Comparison of ENCODE assay signal across 8 cellular contexts in genomic region chr1:51519857-51520699, GRCh38. TPM values are rescaled to one million over a fixed set of nuclear protein-coding genes. Genes with fewer than 3 reads are reported as not detected.
DNase-seq lines count a peak whose midpoint lies in the region; ATAC-seq and TF ChIP-seq lines count a peak whose summit lies in the region.

No MANE protein-coding gene starts in this region.

- H3K4me1 Mint-ChIP-seq in activated naive CD4-positive, alpha-beta T cell treated with anti-CD3 and anti-CD28 coated beads, Interleukin-2, amount 10 ng/mL, durations not matched to agents 7 days and 5 days = peaks cover 42% of the 10 kb centered on the region
- peaks cover 38% of the 10 kb centered on the region for H3K4me1 Mint-ChIP-seq in activated naive CD8-positive, alpha-beta T cell treated with anti-CD3 and anti-CD28 coated beads, Interleukin-2, amount 10 ng/mL, durations not matched to agents 7 days and 5 days

- no peaks in the 10 kb centered on the region for H3K27me3 ChIP-seq in upper lobe of left lung

- peaks cover 8% of the 10 kb centered on the region for H3K36me3 Mint-ChIP-seq in activated naive CD4-positive, alpha-beta T cell treated with anti-CD3 and anti-CD28 coated beads, Interleukin-2, amount 10 ng/mL, durations not matched to agents 7 days and 5 days
- H3K36me3 Mint-ChIP-seq in activated naive CD4-positive, alpha-beta T cell treated with anti-CD3 and anti-CD28 coated beads, Interleukin-2, amount 50 U/mL, for 72 hours = peaks cover 14 to 21% of the 10 kb centered on the region in 2 donors
- H3K36me3 Mint-ChIP-seq in activated naive CD8-positive, alpha-beta T cell treated with anti-CD3 and anti-CD28 coated beads, Interleukin-2, amount 10 ng/mL, durations not matched to agents 7 days and 5 days = peaks cover 1% of the 10 kb centered on the region

- no peak for ATAC-seq in activated naive CD4-positive, alpha-beta T cell treated with anti-CD3 and anti-CD28 coated beads, Interleukin-2, amount 50 U/mL, for 72 hours
- ATAC-seq in activated naive CD8-positive, alpha-beta T cell treated with anti-CD3 and anti-CD28 coated beads, Interleukin-2, amount 10 ng/mL, durations not matched to agents 7 days and 5 days (ENCODE audit: low read depth) = no peak
- ATAC-seq in upper lobe of left lung (ENCODE audit: low FRiP score in 2 of 2) = peak in 1 of 2 donors; percentile 30
- ATAC-seq in Right ventricle myocardium superior (ENCODE audit: poor library complexity) = no peak

- TF ChIP-seq CTCF in upper lobe of left lung (IDR thresholded peaks at IDR 0.05) = no peak

- peaks cover 20 to 32% (median 26%) of the 10 kb centered on the region in 4 donors for H3K4me1 ChIP-seq in upper lobe of left lung

- H3K9me3 Mint-ChIP-seq in activated naive CD4-positive, alpha-beta T cell treated with anti-CD3 and anti-CD28 coated beads, Interleukin-2, amount 10 ng/mL, durations not matched to agents 7 days and 5 days = no peaks in the 10 kb centered on the region
- H3K9me3 Mint-ChIP-seq in activated naive CD4-positive, alpha-beta T cell treated with anti-CD3 and anti-CD28 coated beads, Interleukin-2, amount 50 U/mL, for 72 hours = peaks cover 0 to 9% of the 10 kb centered on the region in 2 donors
- H3K9me3 Mint-ChIP-seq in activated naive CD8-positive, alpha-beta T cell treated with anti-CD3 and anti-CD28 coated beads, Interleukin-2, amount 10 ng/mL, durations not matched to agents 7 days and 5 days = no peaks in the 10 kb centered on the region

- no peak overlapping the region for H3K4me3 ChIP-seq in upper lobe of left lung

- CTCF ChIA-PET in activated naive CD4-positive, alpha-beta T cell treated with anti-CD3 and anti-CD28 coated beads, Interleukin-2, amount 10 ng/mL, durations not matched to agents 7 days and 5 days (lab: Charles Lee) = interaction anchor here (1.2 to 2.7 kb wide), 3 partner anchors 14 to 20 kb away, joined by 3 to 6 read pairs (median 4); no protein-coding TSS in a partner anchor

- H3K9me3 ChIP-seq in upper lobe of left lung = no peaks in the 10 kb centered on the region

- intact Hi-C loops in posterior cingulate gyrus (cut with DNase I) (loop anchor here (10.0 kb wide), 1 partner anchor 95 kb away; no protein-coding TSS in a partner anchor), Right ventricle myocardium superior (cut with DNase I) (loop anchor here (5.0 kb wide), 1 partner anchor 98 kb away; no protein-coding TSS in a partner anchor)

- peak overlapping the region; percentile 68 for H3K4me3 Mint-ChIP-seq in activated naive CD4-positive, alpha-beta T cell treated with anti-CD3 and anti-CD28 coated beads, Interleukin-2, amount 10 ng/mL, durations not matched to agents 7 days and 5 days
- peak overlapping the region; percentile 76 for H3K4me3 Mint-ChIP-seq in activated naive CD8-positive, alpha-beta T cell treated with anti-CD3 and anti-CD28 coated beads, Interleukin-2, amount 10 ng/mL, durations not matched to agents 7 days and 5 days

- POLR2A ChIA-PET in activated naive CD8-positive, alpha-beta T cell treated with anti-CD3 and anti-CD28 coated beads, Interleukin-2, amount 10 ng/mL, durations not matched to agents 7 days and 5 days (lab: Charles Lee) = interaction anchor here (0.6 to 2.0 kb wide), 5 partner anchors 10 to 359 kb away, joined by 3 to 13 read pairs (median 4); partner anchors contain the start of gene NRDC

- no peak for DNase-seq in activated naive CD4-positive, alpha-beta T cell treated with anti-CD3 and anti-CD28 coated beads, Interleukin-2, amount 10 ng/mL, durations not matched to agents 7 days and 5 days
- DNase-seq in activated naive CD4-positive, alpha-beta T cell treated with anti-CD3 and anti-CD28 coated beads, Interleukin-2, amount 50 U/mL, for 72 hours (ENCODE audit: low spot score in 2 of 2) = no peak
- DNase-seq in activated naive CD8-positive, alpha-beta T cell treated with anti-CD3 and anti-CD28 coated beads, Interleukin-2, amount 10 ng/mL, durations not matched to agents 7 days and 5 days = no peak
- DNase-seq in kidney tubule cell (ENCODE audit: low spot score) (peak; percentile 17), upper lobe of left lung (no peak), posterior cingulate gyrus (no peak), NCI-H1048 (lab: John Stamatoyannopoulos, UW) (no peak), Right ventricle myocardium superior (no peak)

- no peaks in the 10 kb centered on the region for H3K27me3 Mint-ChIP-seq in activated naive CD4-positive, alpha-beta T cell treated with anti-CD3 and anti-CD28 coated beads, Interleukin-2, amount 10 ng/mL, durations not matched to agents 7 days and 5 days
- no peaks in the 10 kb centered on the region for H3K27me3 Mint-ChIP-seq in activated naive CD8-positive, alpha-beta T cell treated with anti-CD3 and anti-CD28 coated beads, Interleukin-2, amount 10 ng/mL, durations not matched to agents 7 days and 5 days

- TF ChIP-seq EP300 in upper lobe of left lung (IDR thresholded peaks at IDR 0.05) = no peak

- no peak overlapping the region for H3K27ac Mint-ChIP-seq in activated naive CD4-positive, alpha-beta T cell treated with anti-CD3 and anti-CD28 coated beads, Interleukin-2, amount 10 ng/mL, durations not matched to agents 7 days and 5 days
- peak overlapping the region in 1 of 2 donors; percentile 32 for H3K27ac Mint-ChIP-seq in activated naive CD4-positive, alpha-beta T cell treated with anti-CD3 and anti-CD28 coated beads, Interleukin-2, amount 50 U/mL, for 72 hours
- H3K27ac Mint-ChIP-seq in activated naive CD8-positive, alpha-beta T cell treated with anti-CD3 and anti-CD28 coated beads, Interleukin-2, amount 10 ng/mL, durations not matched to agents 7 days and 5 days = peak overlapping the region; percentile 5

- H3K27ac ChIP-seq in upper lobe of left lung = peak overlapping the region in 3 of 4 donors; percentile 36 to 98 (median 92)

- TF ChIP-seq POLR2A in upper lobe of left lung (IDR thresholded peaks at IDR 0.05) = no peak

- WGBS in upper lobe of left lung, 2 donors = 72 to 78% methylated on average over 8 of the region's 8 CpGs

- no peaks in the 10 kb centered on the region for H3K36me3 ChIP-seq in upper lobe of left lung

RNA-seq across cellular contexts. Expression of gene EPS15, which starts 1.0 kb away (rescaled TPM):
- 10 to 100 TPM; 56.4 to 59.9 TPM for total RNA-seq in activated naive CD4-positive, alpha-beta T cell treated with anti-CD3 and anti-CD28 coated beads, Interleukin-2, amount 50 U/mL, for 72 hours
- 10 to 100 TPM; 75.7 to 77.1 TPM for total RNA-seq in activated naive CD8-positive, alpha-beta T cell treated with anti-CD3 and anti-CD28 coated beads, Interleukin-2, amount 10 ng/mL, durations not matched to agents 7 days and 5 days
- total RNA-seq in upper lobe of left lung (100 to 1,000 TPM in 1 of 6 donors, 10 to 100 TPM in 5; 50.4 to 181 (median 73.3) TPM), Right ventricle myocardium superior (72.5 TPM)
